ENCODE assay signal across 16 cellular contexts in genomic region chr20:25744261-25744660, GRCh38. TPM values are rescaled to one million over a fixed set of nuclear protein-coding genes. Genes with fewer than 3 reads are reported as not detected.
DNase-seq lines count a peak whose midpoint lies in the region; TF ChIP-seq lines count a peak whose summit lies in the region.
"Had no signal": no experiment of that assay in that cellular context is flagged by ENCODE, and none has a peak within 500 bp of the region (broad histone marks: within the 10 kb centered on the region; RNA-seq: fewer than 3 reads in every experiment).

No MANE protein-coding gene starts in this region.

- H3K27ac Mint-ChIP-seq in CD14-positive monocyte: no peak overlapping the region
- H3K27ac Mint-ChIP-seq: CD4-positive, alpha-beta T cell had no signal

- DNase-seq in COLO829 (ENCODE audit: low spot score): peak; percentile 13
- peak; percentile 35 for DNase-seq in foreskin melanocyte
- DNase-seq in midbrain (lab: John Stamatoyannopoulos, UW): peak; percentile 13
- no peak for DNase-seq in activated T-cell treated with anti-CD3 and anti-CD28 coated beads for 4 hours
- DNase-seq in CD14-positive monocyte (ENCODE audit: low spot score): no peak
- no peak for DNase-seq in stimulated activated naive CD4-positive, alpha-beta T cell treated with Interleukin-2 at 50 U/mL for 16 hours (lab: John Stamatoyannopoulos, UW)
- DNase-seq: CD4-positive, alpha-beta T cell; COR-L47; DMS153; DMS79 treated with DMSO at 0.1 percent for 48 hours; EL; GOT3; IMR-90; KBM-7 had no signal

- intact Hi-C loops in CD14-positive monocyte (cut with micrococcal nuclease): no loop called here

- no peaks in the 10 kb centered on the region for H3K27me3 Mint-ChIP-seq in CD14-positive monocyte (ENCODE audit: low read depth in 3 of 3)
- H3K27me3 Mint-ChIP-seq: CD4-positive, alpha-beta T cell had no signal

- peaks cover 0 to 4% (median 0%) of the 10 kb centered on the region in 7 donors for H3K9me3 Mint-ChIP-seq in CD14-positive monocyte
- H3K9me3 Mint-ChIP-seq: CD4-positive, alpha-beta T cell had no signal

- peak overlapping the region; percentile 32 for H3K27ac ChIP-seq in temporal lobe (ENCODE audit: low read depth, low read length)
- H3K27ac ChIP-seq: A549 had no signal

- H3K4me3 Mint-ChIP-seq in CD14-positive monocyte: no peak overlapping the region
- H3K4me3 Mint-ChIP-seq: CD4-positive, alpha-beta T cell had no signal

- H3K36me3 Mint-ChIP-seq in CD14-positive monocyte: no peaks in the 10 kb centered on the region

- no peaks in the 10 kb centered on the region for H3K4me1 Mint-ChIP-seq in CD14-positive monocyte

- TF ChIP-seq CTCF in CD14-positive monocyte (IDR thresholded peaks at IDR 0.05): no peak

RNA-seq across cellular contexts. Expression of gene ZNF337, which starts 47.6 kb away (rescaled TPM):
- 26.8 TPM for total RNA-seq in temporal lobe
- polyA plus RNA-seq in CD14-positive monocyte: 1 to 10 TPM; 2.1 to 3.0 TPM

Comparison
In these comparisons a context has a peak if more than half of its experiments do, and no peak if none do; other contexts are left out.
1. DNase-seq: peak in COLO829 (single experiment), foreskin melanocyte (single experiment) and midbrain (single experiment); none in activated T-cell treated with anti-CD3 and anti-CD28 coated beads for 4 hours (single experiment), CD14-positive monocyte (single experiment) and stimulated activated naive CD4-positive, alpha-beta T cell treated with Interleukin-2 at 50 U/mL for 16 hours (single experiment).